ENCODE assay signal across 23 cellular contexts in the genomic region with DNA sequence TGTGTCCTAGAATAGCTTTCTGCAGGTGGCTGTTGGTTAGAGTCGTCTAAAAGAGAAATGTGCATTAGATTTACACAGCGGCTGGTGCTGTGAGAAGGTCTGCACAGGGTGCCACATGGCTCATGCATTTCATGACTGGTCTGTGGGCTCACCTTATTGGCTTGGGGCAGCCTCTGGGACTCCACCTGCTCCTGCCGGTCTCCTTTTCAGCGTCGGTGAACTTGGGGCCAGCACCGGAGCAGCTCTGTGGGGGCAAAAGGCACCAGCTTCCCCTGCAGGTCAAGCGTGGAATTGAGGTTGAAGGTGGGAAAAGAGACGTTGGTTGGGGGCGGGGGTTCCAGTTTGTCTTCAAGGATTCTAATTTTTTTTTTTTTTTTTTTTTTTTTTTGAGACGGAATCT. TPM values are rescaled to one million over a fixed set of nuclear protein-coding genes. Genes with fewer than 3 reads are reported as not detected.
DNase-seq lines count a peak whose midpoint lies in the region; ATAC-seq, FAIRE-seq and TF ChIP-seq lines count a peak whose summit lies in the region.
"Had no signal": no experiment of that assay in that cellular context is flagged by ENCODE, and none has a peak within 500 bp of the region (broad histone marks: within the 10 kb centered on the region; RNA-seq: fewer than 3 reads in every experiment).

No MANE protein-coding gene starts in this region.

- intact Hi-C loops in pancreas (cut with DNase I), result no loop called here
- intact Hi-C loops in left colon (cut with DNase I, micrococcal nuclease), result no loop called here

- DNase-seq in NCI-H748 (lab: John Stamatoyannopoulos, UW; ENCODE audit: unreplicated experiment) (peak; percentile 28), NCI-H748 treated with DMSO at 0.1 percent for 48 hours (lab: John Stamatoyannopoulos, UW) (no peak), NAMALWA (ENCODE audit: low spot score) (peak; percentile 64), chondrocyte (ENCODE audit: low spot score) (no peak), pancreas (peak in 4 of 6 donors; percentile 23 to 74 (median 60)), NCI-H2171 treated with DMSO at 0.1 percent for 48 hours (lab: John Stamatoyannopoulos, UW) (no peak), left colon (no peak)
- DNase-seq: activated CD4-positive, alpha-beta memory T cell treated with anti-CD3 and anti-CD28 coated beads for 36 hours; cortex of kidney; GDM1; heart right ventricle; left lung; naive thymus-derived CD4-positive, alpha-beta T cell; NCI-H1092; NCI-H345; OCI-M1; stimulated activated CD8-positive, alpha-beta memory T cell treated with anti-CD3 and anti-CD28 coated beads, Interleukin-4, amount 100 ng/mL, for 48 hours had no signal

- H3K36me3 Mint-ChIP-seq in chondrocyte (ENCODE audit: low read depth), result no peaks in the 10 kb centered on the region
- H3K36me3 Mint-ChIP-seq: activated CD4-positive, alpha-beta memory T cell treated with anti-CD3 and anti-CD28 coated beads for 36 hours; naive thymus-derived CD4-positive, alpha-beta T cell had no signal

- WGBS in pancreas, 2 donors, result 17 to 19% methylated on average over 9 to 10 of the region's 10 CpGs

- ATAC-seq in pancreas (peak; percentile 55 to 94 (median 84)), left colon (no peak), GM18502 (IDR thresholded peaks at IDR 0.05; ENCODE audit: poor library complexity, unreplicated experiment) (no peak)
- ATAC-seq: activated T-helper 17 cell treated with anti-CD3 and anti-CD28 coated beads, Interleukin-2, amount 50 U/mL, for 72 hours; heart right ventricle; left lung; naive thymus-derived CD4-positive, alpha-beta T cell had no signal

- no peaks in the 10 kb centered on the region for H3K9me3 ChIP-seq in pancreas
- H3K9me3 ChIP-seq: heart right ventricle, left lung, right atrium auricular region had no signal

- no peak overlapping the region for H3K27ac ChIP-seq in pancreas
- H3K27ac ChIP-seq: heart right ventricle, left lung, right atrium auricular region had no signal

- no peaks in the 10 kb centered on the region for H3K27me3 Mint-ChIP-seq in chondrocyte (ENCODE audit: low read depth)

- H3K9me3 Mint-ChIP-seq in chondrocyte (ENCODE audit: low read depth), result no peaks in the 10 kb centered on the region
- H3K9me3 Mint-ChIP-seq: activated CD4-positive, alpha-beta memory T cell treated with anti-CD3 and anti-CD28 coated beads for 36 hours; activated T-helper 17 cell treated with anti-CD3 and anti-CD28 coated beads, Interleukin-2, amount 50 U/mL, for 72 hours had no signal

- no peaks in the 10 kb centered on the region for H3K36me3 ChIP-seq in pancreas
- H3K36me3 ChIP-seq: heart right ventricle, left lung, right atrium auricular region had no signal

- no peak overlapping the region for H3K4me3 ChIP-seq in pancreas
- H3K4me3 ChIP-seq: heart right ventricle, left lung, right atrium auricular region had no signal

- H3K4me1 ChIP-seq in pancreas, result peaks cover 0 to 4% (median 3%) of the 10 kb centered on the region in 3 donors

- no peak overlapping the region for H3K27ac Mint-ChIP-seq in chondrocyte (ENCODE audit: unreplicated experiment)
- H3K27ac Mint-ChIP-seq: activated CD4-positive, alpha-beta memory T cell treated with anti-CD3 and anti-CD28 coated beads for 36 hours; activated T-helper 17 cell treated with anti-CD3 and anti-CD28 coated beads, Interleukin-2, amount 50 U/mL, for 72 hours; naive thymus-derived CD4-positive, alpha-beta T cell had no signal

- H3K4me3 Mint-ChIP-seq in chondrocyte (ENCODE audit: unreplicated experiment), result no peak overlapping the region
- H3K4me3 Mint-ChIP-seq: activated CD4-positive, alpha-beta memory T cell treated with anti-CD3 and anti-CD28 coated beads for 36 hours; activated T-helper 17 cell treated with anti-CD3 and anti-CD28 coated beads, Interleukin-2, amount 50 U/mL, for 72 hours; naive thymus-derived CD4-positive, alpha-beta T cell had no signal

- no peak for FAIRE-seq in pancreas (lab: Jason Lieb, UNC)
- FAIRE-seq: A204.1, GM18507 had no signal

- H3K27me3 ChIP-seq in pancreas, result no peaks in the 10 kb centered on the region
- H3K27me3 ChIP-seq: right atrium auricular region had no signal

- H3K4me1 Mint-ChIP-seq in chondrocyte (ENCODE audit: low read depth), result peaks cover 16% of the 10 kb centered on the region

- TF ChIP-seq CTCF in chondrocyte (IDR thresholded peaks at IDR 0.05) (peak; percentile 30), pancreas (IDR thresholded peaks at IDR 0.05) (no peak)

RNA-seq across cellular contexts. Expression of a gene that starts 3.1 kb away (rescaled TPM):
- total RNA-seq in chondrocyte (0.10 to 0.27 TPM (median 0.20 TPM) in 3 replicates), pancreas (under 1 TPM in 4 of 6 donors, not detected in 2; 0.08 to 0.28 (median 0.12) TPM), left colon (under 1 TPM in 1 of 2 donors, not detected in 1; 0.06 TPM)
- polyA plus RNA-seq in pancreas, result under 1 TPM; 0.15 to 0.61 TPM
- total RNA-seq: activated CD4-positive, alpha-beta memory T cell treated with anti-CD3 and anti-CD28 coated beads for 36 hours; activated T-helper 17 cell treated with anti-CD3 and anti-CD28 coated beads, Interleukin-2, amount 50 U/mL, for 72 hours; naive thymus-derived CD4-positive, alpha-beta T cell; right atrium auricular region had no signal
- polyA plus RNA-seq: esophagus; naive thymus-derived CD4-positive, alpha-beta T cell had no signal

RNA-seq across cellular contexts. Expression of a gene that starts 18.5 kb away (rescaled TPM):
- total RNA-seq in chondrocyte (39.3 to 53.2 TPM (median 39.5 TPM) in 3 replicates), pancreas (10 to 100 TPM in 5 of 6 donors, 1 to 10 TPM in 1; 9.9 to 22.0 (median 12.6) TPM), left colon (1 to 10 TPM in 1 of 2 donors, under 1 TPM in 1; 0.40 to 2.5 TPM)
- polyA plus RNA-seq in pancreas, result 10 to 100 TPM in 1 of 2 donors, 1 to 10 TPM in 1; 8.2 to 11.3 TPM
- total RNA-seq: activated CD4-positive, alpha-beta memory T cell treated with anti-CD3 and anti-CD28 coated beads for 36 hours; activated T-helper 17 cell treated with anti-CD3 and anti-CD28 coated beads, Interleukin-2, amount 50 U/mL, for 72 hours; naive thymus-derived CD4-positive, alpha-beta T cell had no signal
- polyA plus RNA-seq: naive thymus-derived CD4-positive, alpha-beta T cell had no signal

RNA-seq across cellular contexts. Expression of a gene that starts 39.5 kb away (rescaled TPM):
- 10.1 to 16.1 TPM (median 10.1 TPM) in 3 replicates for total RNA-seq in chondrocyte
- total RNA-seq in pancreas, result 1 to 10 TPM; 2.4 to 8.0 (median 5.8) TPM
- polyA plus RNA-seq in pancreas, result 1 to 10 TPM; 2.4 to 8.9 TPM
- 1 to 10 TPM in 1 of 2 donors, under 1 TPM in 1; 0.24 to 1.1 TPM for total RNA-seq in left colon
- total RNA-seq: activated T-helper 17 cell treated with anti-CD3 and anti-CD28 coated beads, Interleukin-2, amount 50 U/mL, for 72 hours had no signal
- polyA plus RNA-seq: naive thymus-derived CD4-positive, alpha-beta T cell had no signal

Comparison
In these comparisons a context has a peak if more than half of its experiments do, and no peak if none do; other contexts are left out.
1. DNase-seq: peak in NCI-H748 (single experiment), NAMALWA (single experiment) and pancreas (4 of 6); none in NCI-H748 treated with DMSO at 0.1 percent for 48 hours (single experiment), chondrocyte (single experiment), NCI-H2171 treated with DMSO at 0.1 percent for 48 hours (single experiment) and left colon (0 of 2).
2. ATAC-seq: peak in pancreas (4 of 4); none in left colon (single experiment) and GM18502 (single experiment).